Comparison of ENCODE assay signal across 24 cellular contexts in genomic region chr3:145286937-145287336, GRCh38.
A peak's percentile ranks its signal among the peaks of the same experiment; 100 is the strongest.
DNase-seq lines count a peak whose midpoint lies in the region; ATAC-seq and TF ChIP-seq lines count a peak whose summit lies in the region.
"Had no signal": no experiment of that assay in that cellular context is flagged by ENCODE, and none has a peak within 500 bp of the region (broad histone marks: within the 10 kb centered on the region; RNA-seq: fewer than 3 reads in every experiment).

No MANE protein-coding gene starts in this region.

- WGBS in psoas muscle, 3 donors = 86 to 94% (median 86%) methylated on average over 1 of the region's 1 CpG

- intact Hi-C loops in psoas muscle (cut with DNase I) = no loop called here

- ATAC-seq in GM18511 (IDR thresholded peaks at IDR 0.05; ENCODE audit: unreplicated experiment) (peak; percentile 62), GM21529 (IDR thresholded peaks at IDR 0.05; ENCODE audit: unreplicated experiment) (peak; percentile 63), HG03025 (IDR thresholded peaks at IDR 0.05; ENCODE audit: low FRiP score, unreplicated experiment) (peak; percentile 57), HG03575 (IDR thresholded peaks at IDR 0.05; ENCODE audit: extremely low read depth, insufficient number of reproducible peaks, low FRiP score, unreplicated experiment) (peak; percentile 75), psoas muscle (no peak)
- ATAC-seq: GM23338, T-cell had no signal

- H3K27ac ChIP-seq in effector memory CD4-positive, alpha-beta T cell (ENCODE audit: insufficient read depth, low read length, poor library complexity, severe bottlenecking) = no peak overlapping the region
- H3K27ac ChIP-seq in psoas muscle = no peak overlapping the region
- H3K27ac ChIP-seq: suprapubic skin had no signal

- H3K9me3 ChIP-seq in effector memory CD4-positive, alpha-beta T cell (ENCODE audit: control insufficient read depth, low read length) = no peaks in the 10 kb centered on the region
- H3K9me3 ChIP-seq in psoas muscle = no peaks in the 10 kb centered on the region
- H3K9me3 ChIP-seq: suprapubic skin had no signal

- H3K36me3 ChIP-seq in effector memory CD4-positive, alpha-beta T cell (ENCODE audit: control insufficient read depth, insufficient read depth, low read length) = no peaks in the 10 kb centered on the region
- H3K36me3 ChIP-seq in psoas muscle (ENCODE audit: insufficient read depth in 1 of 2, low read depth in 1 of 2) = no peaks in the 10 kb centered on the region
- H3K36me3 ChIP-seq: suprapubic skin had no signal

- H3K4me1 ChIP-seq in effector memory CD4-positive, alpha-beta T cell (ENCODE audit: control insufficient read depth, insufficient read depth, low read length, poor library complexity, severe bottlenecking) = no peaks in the 10 kb centered on the region
- H3K4me1 ChIP-seq in psoas muscle = no peaks in the 10 kb centered on the region
- H3K4me1 ChIP-seq: suprapubic skin had no signal

- H3K4me3 ChIP-seq in effector memory CD4-positive, alpha-beta T cell (ENCODE audit: insufficient read depth, low read depth, low read length, poor library complexity, severe bottlenecking) = no peak overlapping the region
- H3K4me3 ChIP-seq in psoas muscle = no peak overlapping the region
- H3K4me3 ChIP-seq: GM23338, suprapubic skin had no signal

- TF ChIP-seq CTCF in psoas muscle (IDR thresholded peaks at IDR 0.05) = no peak

- no peak for DNase-seq in effector memory CD4-positive, alpha-beta T cell
- DNase-seq in GF-D8 (lab: John Stamatoyannopoulos, UW) (no peak), erythroblast (lab: John Stamatoyannopoulos, UW) (no peak), psoas muscle (no peak)
- DNase-seq: activated CD4-positive, alpha-beta T cell treated with anti-CD3 and anti-CD28 coated beads, Interleukin-2, amount 10 ng/mL, durations not matched to agents 7 days and 5 days; activated CD8-positive, alpha-beta memory T cell treated with anti-CD3 and anti-CD28 coated beads, Interleukin-2, amount 50 U/mL, for 48 hours; activated effector memory CD4-positive, alpha-beta T cell treated with Interleukin-2 at 50 U/mL for 16 hours; CD4-positive, CD25-positive, alpha-beta regulatory T cell; cortex of kidney; foreskin fibroblast; mammary epithelial cell; NCI-H1417 treated with DMSO at 0.1 percent for 48 hours; NCI-H2171; occipital lobe; OCI-M1; retina; Right ventricle myocardium superior; T-cell had no signal

- no peaks in the 10 kb centered on the region for H3K27me3 ChIP-seq in effector memory CD4-positive, alpha-beta T cell (replicated peaks; ENCODE audit: control insufficient read depth, insufficient read depth, low read length, poor library complexity, severe bottlenecking)
- H3K27me3 ChIP-seq in psoas muscle (ENCODE audit: insufficient read depth in 3 of 3, low read length in 2 of 3) = no peaks in the 10 kb centered on the region
- H3K27me3 ChIP-seq: suprapubic skin had no signal

- no peak for TF ChIP-seq POLR2A in erythroblast (IDR thresholded peaks at IDR 0.05; ENCODE audit: low read length)

Comparison
In these comparisons a context has a peak if more than half of its experiments do, and no peak if none do; other contexts are left out.
1. ATAC-seq: peak in GM18511 (single experiment), GM21529 (single experiment), HG03025 (single experiment) and HG03575 (single experiment); none in psoas muscle (0 of 4).